Comparison of ENCODE assay signal across 1 cellular context in the genomic region with DNA sequence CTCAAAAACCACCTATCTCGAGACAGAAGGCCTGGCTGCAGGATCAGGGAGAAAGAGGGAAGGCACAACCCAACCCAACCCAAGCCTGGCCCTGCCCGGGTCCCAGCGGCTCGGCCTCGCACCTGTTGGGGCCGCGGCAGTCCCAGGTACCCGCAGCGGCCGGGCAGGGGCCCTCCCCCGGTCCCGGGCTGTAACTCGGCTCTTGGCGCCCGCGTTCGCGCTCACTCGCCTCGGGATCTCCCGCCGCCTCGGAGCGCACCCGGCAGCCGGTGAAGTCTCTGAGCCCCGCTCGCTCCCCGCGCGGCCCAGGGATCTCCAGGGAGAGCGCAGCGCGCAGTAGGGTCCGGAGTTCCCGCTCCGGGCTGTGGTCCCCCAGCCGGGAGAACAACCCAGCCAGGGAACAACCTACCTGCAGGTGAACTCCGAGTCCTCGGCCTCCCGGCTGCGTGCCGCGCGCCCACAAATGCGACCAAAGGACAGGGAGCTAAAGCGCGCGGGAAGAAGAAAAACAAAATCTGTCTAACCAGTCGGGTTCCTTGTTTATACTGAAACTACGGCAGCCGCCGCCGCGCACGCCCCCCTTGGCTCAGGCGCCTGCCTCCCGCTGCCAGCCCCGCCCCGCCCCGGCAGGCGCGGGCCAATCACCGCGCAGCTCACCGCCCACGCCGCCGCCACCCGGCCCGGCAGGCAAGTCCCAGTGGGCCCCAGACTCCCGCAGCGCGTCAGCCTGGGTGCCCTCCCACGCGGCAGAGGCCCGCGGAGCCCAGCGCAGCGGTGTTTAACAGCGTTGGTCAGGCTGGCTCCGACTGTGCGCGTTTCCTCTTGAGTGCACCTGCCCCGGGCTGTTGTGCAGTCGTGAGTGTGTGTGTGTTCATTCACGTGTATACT.
TF ChIP-seq lines count a peak whose summit lies in the region.

A gene (minus strand): TSS at position 547 of the 888 bp plus-strand sequence. CDS start 12,399 bp downstream, outside the sequence.

TF ChIP-seq in K562, 482 proteins besides CTCF, POLR2A, EP300 and RAD21 (continued from another document and continues in another):
- 0 out of 2 replicates have a peak, but pooled peaks have one; percentile 8 for TF ChIP-seq STAG1 (CRISPR knock-in tag; IDR thresholded peaks at IDR 0.05; ENCODE audit: borderline replicate concordance)
- TF ChIP-seq, protein P1, sequence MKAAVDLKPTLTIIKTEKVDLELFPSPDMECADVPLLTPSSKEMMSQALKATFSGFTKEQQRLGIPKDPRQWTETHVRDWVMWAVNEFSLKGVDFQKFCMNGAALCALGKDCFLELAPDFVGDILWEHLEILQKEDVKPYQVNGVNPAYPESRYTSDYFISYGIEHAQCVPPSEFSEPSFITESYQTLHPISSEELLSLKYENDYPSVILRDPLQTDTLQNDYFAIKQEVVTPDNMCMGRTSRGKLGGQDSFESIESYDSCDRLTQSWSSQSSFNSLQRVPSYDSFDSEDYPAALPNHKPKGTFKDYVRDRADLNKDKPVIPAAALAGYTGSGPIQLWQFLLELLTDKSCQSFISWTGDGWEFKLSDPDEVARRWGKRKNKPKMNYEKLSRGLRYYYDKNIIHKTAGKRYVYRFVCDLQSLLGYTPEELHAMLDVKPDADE (conservative IDR thresholded peaks at IDR 0.05; ENCODE audit: control insufficient read depth, low read depth, low read length), result peak; percentile 48; the same call in 1 of the 2 replicates
- TF ChIP-seq HMG20A (CRISPR knock-in tag; conservative IDR thresholded peaks at IDR 0.05), result no peak
- 0 out of 4 replicates have a peak, but pooled peaks of 1 of the 2 experiments have one; percentile 3 for TF ChIP-seq RCOR1 (IDR thresholded peaks at IDR 0.05; ENCODE audit: borderline replicate concordance in 1 of 2, low read depth in 2 of 2, low read length in 2 of 2)
- TF ChIP-seq, protein P2, sequence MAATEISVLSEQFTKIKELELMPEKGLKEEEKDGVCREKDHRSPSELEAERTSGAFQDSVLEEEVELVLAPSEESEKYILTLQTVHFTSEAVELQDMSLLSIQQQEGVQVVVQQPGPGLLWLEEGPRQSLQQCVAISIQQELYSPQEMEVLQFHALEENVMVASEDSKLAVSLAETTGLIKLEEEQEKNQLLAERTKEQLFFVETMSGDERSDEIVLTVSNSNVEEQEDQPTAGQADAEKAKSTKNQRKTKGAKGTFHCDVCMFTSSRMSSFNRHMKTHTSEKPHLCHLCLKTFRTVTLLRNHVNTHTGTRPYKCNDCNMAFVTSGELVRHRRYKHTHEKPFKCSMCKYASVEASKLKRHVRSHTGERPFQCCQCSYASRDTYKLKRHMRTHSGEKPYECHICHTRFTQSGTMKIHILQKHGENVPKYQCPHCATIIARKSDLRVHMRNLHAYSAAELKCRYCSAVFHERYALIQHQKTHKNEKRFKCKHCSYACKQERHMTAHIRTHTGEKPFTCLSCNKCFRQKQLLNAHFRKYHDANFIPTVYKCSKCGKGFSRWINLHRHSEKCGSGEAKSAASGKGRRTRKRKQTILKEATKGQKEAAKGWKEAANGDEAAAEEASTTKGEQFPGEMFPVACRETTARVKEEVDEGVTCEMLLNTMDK (IDR thresholded peaks at IDR 0.05; ENCODE audit: borderline replicate concordance, insufficient read depth, low read depth, low read length, poor library complexity, severe bottlenecking), result no peak
- peak; percentile 15 for TF ChIP-seq TBP (optimal IDR thresholded peaks at IDR 0.05; ENCODE audit: low read depth, low read length)
- TF ChIP-seq, protein P3, sequence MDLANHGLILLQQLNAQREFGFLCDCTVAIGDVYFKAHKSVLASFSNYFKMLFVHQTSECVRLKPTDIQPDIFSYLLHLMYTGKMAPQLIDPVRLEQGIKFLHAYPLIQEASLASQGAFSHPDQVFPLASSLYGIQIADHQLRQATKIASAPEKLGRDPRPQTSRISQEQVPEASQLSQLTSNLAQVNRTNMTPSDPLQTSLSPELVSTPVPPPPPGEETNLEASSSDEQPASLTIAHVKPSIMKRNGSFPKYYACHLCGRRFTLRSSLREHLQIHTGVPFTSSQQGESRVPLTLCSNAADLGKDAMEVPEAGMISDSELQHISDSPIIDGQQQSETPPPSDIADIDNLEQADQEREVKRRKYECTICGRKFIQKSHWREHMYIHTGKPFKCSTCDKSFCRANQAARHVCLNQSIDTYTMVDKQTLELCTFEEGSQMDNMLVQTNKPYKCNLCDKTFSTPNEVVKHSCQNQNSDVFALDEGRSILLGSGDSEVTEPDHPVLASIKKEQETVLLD (IDR thresholded peaks at IDR 0.05), result no peak
- 0 out of 2 replicates have a peak, but pooled peaks have one; percentile 62 for TF ChIP-seq SAFB (IDR thresholded peaks at IDR 0.05; ENCODE audit: borderline replicate concordance, low read depth, low read length)
- no peak for TF ChIP-seq MYBL2 (IDR thresholded peaks at IDR 0.05; ENCODE audit: low read depth)
- 0 out of 2 replicates have a peak, but pooled peaks have one; percentile 56 for TF ChIP-seq MYBL2 (CRISPR knock-in tag; IDR thresholded peaks at IDR 0.05; ENCODE audit: borderline replicate concordance)
- TF ChIP-seq ZBTB7A (IDR thresholded peaks at IDR 0.05; ENCODE audit: borderline replicate concordance, control insufficient read depth, low read depth, low read length), result peak; percentile 34; the same call in 1 of the 2 replicates
- TF ChIP-seq, protein P4, sequence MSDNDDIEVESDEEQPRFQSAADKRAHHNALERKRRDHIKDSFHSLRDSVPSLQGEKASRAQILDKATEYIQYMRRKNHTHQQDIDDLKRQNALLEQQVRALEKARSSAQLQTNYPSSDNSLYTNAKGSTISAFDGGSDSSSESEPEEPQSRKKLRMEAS (CRISPR knock-in tag; IDR thresholded peaks at IDR 0.05), result peak; percentile 94
- TF ChIP-seq HOXB6 (CRISPR knock-in tag; IDR thresholded peaks at IDR 0.05; ENCODE audit: borderline replicate concordance), result no peak
- no peak for TF ChIP-seq TRIM24 (IDR thresholded peaks at IDR 0.05)
- TF ChIP-seq FOSL1 (tag; conservative IDR thresholded peaks at IDR 0.05), result peak; percentile 22; the same call in 1 of the 2 replicates
- TF ChIP-seq, protein P5, sequence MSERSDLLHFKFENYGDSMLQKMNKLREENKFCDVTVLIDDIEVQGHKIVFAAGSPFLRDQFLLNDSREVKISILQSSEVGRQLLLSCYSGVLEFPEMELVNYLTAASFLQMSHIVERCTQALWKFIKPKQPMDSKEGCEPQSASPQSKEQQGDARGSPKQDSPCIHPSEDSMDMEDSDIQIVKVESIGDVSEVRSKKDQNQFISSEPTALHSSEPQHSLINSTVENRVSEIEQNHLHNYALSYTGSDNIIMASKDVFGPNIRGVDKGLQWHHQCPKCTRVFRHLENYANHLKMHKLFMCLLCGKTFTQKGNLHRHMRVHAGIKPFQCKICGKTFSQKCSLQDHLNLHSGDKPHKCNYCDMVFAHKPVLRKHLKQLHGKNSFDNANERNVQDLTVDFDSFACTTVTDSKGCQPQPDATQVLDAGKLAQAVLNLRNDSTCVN (CRISPR knock-in tag; IDR thresholded peaks at IDR 0.05), result no peak
- peak; percentile 59 for TF ChIP-seq CREM (IDR thresholded peaks at IDR 0.05; ENCODE audit: low read depth)
- peak; percentile 25; the same call in 1 of the 2 replicates for TF ChIP-seq POLR2G (IDR thresholded peaks at IDR 0.05; ENCODE audit: low read depth, low read length)
- no peak for TF ChIP-seq MTA2 (IDR thresholded peaks at IDR 0.05; ENCODE audit: low read depth)
- peak; percentile 8; the same call in 1 of the 2 replicates for TF ChIP-seq JUND (IDR thresholded peaks at IDR 0.05; ENCODE audit: borderline replicate concordance, low read depth, low read length)
- no peak; the same call in 2 of the 3 replicates for TF ChIP-seq JUND (tag; IDR thresholded peaks at IDR 0.05; ENCODE audit: borderline replicate concordance, low read depth, low read length)
- TF ChIP-seq RB1 (IDR thresholded peaks at IDR 0.05; ENCODE audit: low read depth), result peak; percentile 38; the same call in 1 of the 2 replicates
- TF ChIP-seq TGIF2 (CRISPR knock-in tag; IDR thresholded peaks at IDR 0.05), result 0 out of 2 replicates have a peak, but pooled peaks have one; percentile 8
- peak; percentile 90 for TF ChIP-seq EGR1 (conservative IDR thresholded peaks at IDR 0.05)
- peak; percentile 71 for TF ChIP-seq CCNT2 (IDR thresholded peaks at IDR 0.05; ENCODE audit: borderline replicate concordance, extremely low read depth, insufficient read length, low read depth, low read length)
- TF ChIP-seq FOXK2 (conservative IDR thresholded peaks at IDR 0.05 in 1 of 2, IDR thresholded peaks at IDR 0.05 in 1 of 2; ENCODE audit: low read depth in 2 of 2), result peak in 1 of 2 experiments; percentile 55; a peak in 1 of 4 replicates
- no peak for TF ChIP-seq POLR2B (IDR thresholded peaks at IDR 0.05; ENCODE audit: low read depth, partially characterized antibody)
- no peak for TF ChIP-seq IFI16 (CRISPR knock-in tag; IDR thresholded peaks at IDR 0.05)
- TF ChIP-seq BHLHE40 (IDR thresholded peaks at IDR 0.05; ENCODE audit: low read length), result peak; percentile 24; the same call in 1 of the 2 replicates
- TF ChIP-seq TEAD2 (tag; IDR thresholded peaks at IDR 0.05), result no peak
- no peak for TF ChIP-seq MTF1 (CRISPR knock-in tag; IDR thresholded peaks at IDR 0.05; ENCODE audit: borderline replicate concordance)
- TF ChIP-seq ATF1 (CRISPR knock-in tag; IDR thresholded peaks at IDR 0.05), result no peak
- peak; percentile 49 for TF ChIP-seq ATF1 (tag; IDR thresholded peaks at IDR 0.05)
- 0 out of 2 replicates have a peak, but pooled peaks have one; percentile 28 for TF ChIP-seq HDAC6 (IDR thresholded peaks at IDR 0.05; ENCODE audit: low read depth, low read length)
- peak; percentile 52; the same call in 1 of the 2 replicates for TF ChIP-seq CTBP1 (IDR thresholded peaks at IDR 0.05; ENCODE audit: borderline replicate concordance)
- no peak for TF ChIP-seq ZNF175 (CRISPR knock-in tag; IDR thresholded peaks at IDR 0.05; ENCODE audit: low read depth)
- TF ChIP-seq RBM25 (IDR thresholded peaks at IDR 0.05; ENCODE audit: low read depth, low read length, severe bottlenecking), result peak; percentile 34
- 0 out of 2 replicates have a peak, but pooled peaks have one; percentile 39 for TF ChIP-seq CREB1 (IDR thresholded peaks at IDR 0.05)
- TF ChIP-seq CREB1 (CRISPR knock-in tag; IDR thresholded peaks at IDR 0.05), result peak; percentile 42; the same call in 1 of the 2 replicates
- peak; percentile 75 for TF ChIP-seq ZFX (CRISPR knock-in tag; IDR thresholded peaks at IDR 0.05)
- TF ChIP-seq FOXP1 (CRISPR knock-in tag; IDR thresholded peaks at IDR 0.05), result peak; percentile 90
- TF ChIP-seq, protein P6, sequence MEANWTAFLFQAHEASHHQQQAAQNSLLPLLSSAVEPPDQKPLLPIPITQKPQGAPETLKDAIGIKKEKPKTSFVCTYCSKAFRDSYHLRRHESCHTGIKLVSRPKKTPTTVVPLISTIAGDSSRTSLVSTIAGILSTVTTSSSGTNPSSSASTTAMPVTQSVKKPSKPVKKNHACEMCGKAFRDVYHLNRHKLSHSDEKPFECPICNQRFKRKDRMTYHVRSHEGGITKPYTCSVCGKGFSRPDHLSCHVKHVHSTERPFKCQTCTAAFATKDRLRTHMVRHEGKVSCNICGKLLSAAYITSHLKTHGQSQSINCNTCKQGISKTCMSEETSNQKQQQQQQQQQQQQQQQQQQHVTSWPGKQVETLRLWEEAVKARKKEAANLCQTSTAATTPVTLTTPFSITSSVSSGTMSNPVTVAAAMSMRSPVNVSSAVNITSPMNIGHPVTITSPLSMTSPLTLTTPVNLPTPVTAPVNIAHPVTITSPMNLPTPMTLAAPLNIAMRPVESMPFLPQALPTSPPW (CRISPR knock-in tag; IDR thresholded peaks at IDR 0.05), result peak; percentile 61
- peak; percentile 82 to 84 for TF ChIP-seq NRF1 (conservative IDR thresholded peaks at IDR 0.05 in 1 of 2, IDR thresholded peaks at IDR 0.05 in 1 of 2)
- TF ChIP-seq ZNF143 (CRISPR knock-in tag; IDR thresholded peaks at IDR 0.05), result 0 out of 2 replicates have a peak, but pooled peaks have one; percentile 28
- 0 out of 2 replicates have a peak, but pooled peaks have one; percentile 75 for TF ChIP-seq KAT7 (CRISPR knock-in tag; IDR thresholded peaks at IDR 0.05; ENCODE audit: borderline replicate concordance)
- TF ChIP-seq HSF4 (CRISPR knock-in tag; IDR thresholded peaks at IDR 0.05; ENCODE audit: borderline replicate concordance), result no peak
